Comparison of ENCODE assay signal across 1 cellular context in genomic region chr19:16830679-16831078, GRCh38.
TF ChIP-seq lines count a peak whose summit lies in the region.

No MANE protein-coding gene starts in this region.

TF ChIP-seq in GM12878, 131 proteins besides CTCF, POLR2A, EP300 and RAD21 (continued from another document):
- TF ChIP-seq E4F1 (IDR thresholded peaks at IDR 0.05; ENCODE audit: borderline replicate concordance, partially characterized antibody) (no peak), TCF7 (IDR thresholded peaks at IDR 0.05; ENCODE audit: borderline replicate concordance) (no peak), HCFC1 (IDR thresholded peaks at IDR 0.05; ENCODE audit: low read length) (no peak), SP1 (IDR thresholded peaks at IDR 0.05; ENCODE audit: low read depth, low read length) (no peak), TCF3 (IDR thresholded peaks at IDR 0.05; ENCODE audit: borderline replicate concordance, insufficient read depth, low read depth, low read length) (no peak), REST (IDR thresholded peaks at IDR 0.05; ENCODE audit: low read depth, low read length) (no peak), BRCA1 (IDR thresholded peaks at IDR 0.05; ENCODE audit: low read depth, low read length) (no peak), ZSCAN29 (IDR thresholded peaks at IDR 0.05) (no peak), ZZZ3 (IDR thresholded peaks at IDR 0.05; ENCODE audit: control insufficient read depth, insufficient read length, low read depth) (no peak), USF1 (IDR thresholded peaks at IDR 0.05; ENCODE audit: borderline replicate concordance, extremely low read length, insufficient read depth, low read depth, low read length) (no peak), GATAD2B (conservative IDR thresholded peaks at IDR 0.05; ENCODE audit: low read depth) (no peak), NFXL1 (IDR thresholded peaks at IDR 0.05; ENCODE audit: borderline replicate concordance) (no peak)
- TF ChIP-seq, protein P1, sequence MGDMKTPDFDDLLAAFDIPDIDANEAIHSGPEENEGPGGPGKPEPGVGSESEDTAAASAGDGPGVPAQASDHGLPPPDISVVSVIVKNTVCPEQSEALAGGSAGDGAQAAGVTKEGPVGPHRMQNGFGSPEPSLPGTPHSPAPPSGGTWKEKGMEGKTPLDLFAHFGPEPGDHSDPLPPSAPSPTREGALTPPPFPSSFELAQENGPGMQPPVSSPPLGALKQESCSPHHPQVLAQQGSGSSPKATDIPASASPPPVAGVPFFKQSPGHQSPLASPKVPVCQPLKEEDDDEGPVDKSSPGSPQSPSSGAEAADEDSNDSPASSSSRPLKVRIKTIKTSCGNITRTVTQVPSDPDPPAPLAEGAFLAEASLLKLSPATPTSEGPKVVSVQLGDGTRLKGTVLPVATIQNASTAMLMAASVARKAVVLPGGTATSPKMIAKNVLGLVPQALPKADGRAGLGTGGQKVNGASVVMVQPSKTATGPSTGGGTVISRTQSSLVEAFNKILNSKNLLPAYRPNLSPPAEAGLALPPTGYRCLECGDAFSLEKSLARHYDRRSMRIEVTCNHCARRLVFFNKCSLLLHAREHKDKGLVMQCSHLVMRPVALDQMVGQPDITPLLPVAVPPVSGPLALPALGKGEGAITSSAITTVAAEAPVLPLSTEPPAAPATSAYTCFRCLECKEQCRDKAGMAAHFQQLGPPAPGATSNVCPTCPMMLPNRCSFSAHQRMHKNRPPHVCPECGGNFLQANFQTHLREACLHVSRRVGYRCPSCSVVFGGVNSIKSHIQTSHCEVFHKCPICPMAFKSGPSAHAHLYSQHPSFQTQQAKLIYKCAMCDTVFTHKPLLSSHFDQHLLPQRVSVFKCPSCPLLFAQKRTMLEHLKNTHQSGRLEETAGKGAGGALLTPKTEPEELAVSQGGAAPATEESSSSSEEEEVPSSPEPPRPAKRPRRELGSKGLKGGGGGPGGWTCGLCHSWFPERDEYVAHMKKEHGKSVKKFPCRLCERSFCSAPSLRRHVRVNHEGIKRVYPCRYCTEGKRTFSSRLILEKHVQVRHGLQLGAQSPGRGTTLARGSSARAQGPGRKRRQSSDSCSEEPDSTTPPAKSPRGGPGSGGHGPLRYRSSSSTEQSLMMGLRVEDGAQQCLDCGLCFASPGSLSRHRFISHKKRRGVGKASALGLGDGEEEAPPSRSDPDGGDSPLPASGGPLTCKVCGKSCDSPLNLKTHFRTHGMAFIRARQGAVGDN (IDR thresholded peaks at IDR 0.05): no peak
- TF ChIP-seq, protein P2, sequence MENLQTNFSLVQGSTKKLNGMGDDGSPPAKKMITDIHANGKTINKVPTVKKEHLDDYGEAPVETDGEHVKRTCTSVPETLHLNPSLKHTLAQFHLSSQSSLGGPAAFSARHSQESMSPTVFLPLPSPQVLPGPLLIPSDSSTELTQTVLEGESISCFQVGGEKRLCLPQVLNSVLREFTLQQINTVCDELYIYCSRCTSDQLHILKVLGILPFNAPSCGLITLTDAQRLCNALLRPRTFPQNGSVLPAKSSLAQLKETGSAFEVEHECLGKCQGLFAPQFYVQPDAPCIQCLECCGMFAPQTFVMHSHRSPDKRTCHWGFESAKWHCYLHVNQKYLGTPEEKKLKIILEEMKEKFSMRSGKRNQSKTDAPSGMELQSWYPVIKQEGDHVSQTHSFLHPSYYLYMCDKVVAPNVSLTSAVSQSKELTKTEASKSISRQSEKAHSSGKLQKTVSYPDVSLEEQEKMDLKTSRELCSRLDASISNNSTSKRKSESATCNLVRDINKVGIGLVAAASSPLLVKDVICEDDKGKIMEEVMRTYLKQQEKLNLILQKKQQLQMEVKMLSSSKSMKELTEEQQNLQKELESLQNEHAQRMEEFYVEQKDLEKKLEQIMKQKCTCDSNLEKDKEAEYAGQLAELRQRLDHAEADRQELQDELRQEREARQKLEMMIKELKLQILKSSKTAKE (IDR thresholded peaks at IDR 0.05; ENCODE audit: low read depth, poor library complexity, severe bottlenecking): no peak
